In the genomic region with DNA sequence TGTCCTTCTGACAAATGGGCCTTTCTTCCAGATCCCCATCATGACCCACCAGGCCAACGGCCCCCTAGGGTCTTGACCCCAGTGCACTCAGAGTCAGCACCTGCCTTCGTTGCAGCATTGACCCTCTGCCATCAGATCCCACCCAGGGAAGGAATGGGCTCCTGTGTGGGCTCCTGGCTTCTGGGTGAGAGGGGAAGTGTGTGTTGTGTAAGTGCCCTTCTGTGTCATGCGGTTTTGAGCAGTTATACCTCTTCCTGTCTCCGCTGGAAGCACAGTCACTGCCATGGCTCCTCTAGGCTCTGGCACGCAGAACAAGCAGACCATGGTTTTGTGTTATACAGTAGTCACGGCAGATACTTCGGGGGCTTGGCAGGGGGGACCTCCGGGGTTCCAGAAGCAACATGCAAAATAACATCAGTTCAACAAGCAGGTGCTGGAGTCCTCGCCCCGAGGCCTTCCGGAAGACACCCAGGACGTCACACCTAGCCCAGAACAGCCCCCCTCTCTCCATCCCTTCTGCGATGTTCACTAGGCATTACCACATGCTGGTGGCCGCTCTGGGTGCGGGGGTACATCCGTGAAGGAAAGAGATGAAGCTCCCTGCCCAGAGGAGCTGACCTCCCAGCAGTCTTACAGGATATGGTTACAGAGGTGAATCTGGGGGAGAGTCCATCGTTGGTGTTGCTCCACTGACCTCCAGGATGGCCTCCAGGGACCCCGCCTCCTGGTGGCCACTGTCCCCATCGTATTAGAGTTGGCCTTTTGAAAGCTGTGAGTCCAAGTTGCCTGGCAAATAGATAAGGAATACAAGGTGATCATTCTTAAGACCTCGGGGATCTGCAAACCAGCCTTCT, we compare ENCODE assay signal across 8 cellular contexts. TPM values are rescaled to one million over a fixed set of nuclear protein-coding genes. Genes with fewer than 3 reads are reported as not detected.
DNase-seq lines count a peak whose midpoint lies in the region; ATAC-seq and TF ChIP-seq lines count a peak whose summit lies in the region.

No MANE protein-coding gene starts in this region.

- no peaks in the 10 kb centered on the region for H3K9me3 Mint-ChIP-seq in naive thymus-derived CD8-positive, alpha-beta T cell

- peaks cover 64% of the 10 kb centered on the region for H3K79me2 ChIP-seq in SU-DHL-6 (ENCODE audit: insufficient read depth, low read length)

- no peak for TF ChIP-seq CTCF in SU-DHL-6 (IDR thresholded peaks at IDR 0.05; ENCODE audit: insufficient read depth, low read length, poor library complexity, severe bottlenecking)

- H2AFZ ChIP-seq in SU-DHL-6 (ENCODE audit: low read depth, low read length, severe bottlenecking): no peak overlapping the region

- H3K36me3 Mint-ChIP-seq in naive thymus-derived CD8-positive, alpha-beta T cell: peaks cover 0 to 30% (median 5%) of the 10 kb centered on the region in 3 donors

- peak overlapping the region; percentile 83 for H3K9ac ChIP-seq in SU-DHL-6 (ENCODE audit: low read length)

- H3K27me3 Mint-ChIP-seq in naive thymus-derived CD8-positive, alpha-beta T cell: no peaks in the 10 kb centered on the region

- no peaks in the 10 kb centered on the region for H3K9me2 ChIP-seq in SU-DHL-6 (replicated peaks; ENCODE audit: insufficient read depth, low read length)

- H3K9me3 ChIP-seq in SU-DHL-6 (ENCODE audit: insufficient read depth, low read length): no peaks in the 10 kb centered on the region

- POLR2A ChIA-PET in naive thymus-derived CD8-positive, alpha-beta T cell (lab: Charles Lee): interaction anchor here (0.6 to 8.0 kb wide), 5 partner anchors 10 to 581 kb away, joined by 3 to 133 read pairs (median 5); partner anchors contain the start of gene NPHP4

- H3K4me3 Mint-ChIP-seq in naive thymus-derived CD8-positive, alpha-beta T cell: peak overlapping the region; percentile 85 to 99 (median 93)

- peak overlapping the region; percentile 69 for H3K4me3 ChIP-seq in SU-DHL-6 (ENCODE audit: insufficient read depth, low read length, poor library complexity, severe bottlenecking)

- H4K20me1 ChIP-seq in SU-DHL-6 (ENCODE audit: low read depth, low read length): no peaks in the 10 kb centered on the region; the same call in 1 of the 2 replicates

- peaks cover 47 to 77% (median 76%) of the 10 kb centered on the region in 4 donors for H3K4me1 Mint-ChIP-seq in naive thymus-derived CD8-positive, alpha-beta T cell

- H3K27ac Mint-ChIP-seq in naive thymus-derived CD8-positive, alpha-beta T cell: peak overlapping the region; percentile 79 to 99 (median 96)

- peak overlapping the region; percentile 86 for H3K4me2 ChIP-seq in SU-DHL-6 (ENCODE audit: low read depth, low read length, poor library complexity, severe bottlenecking)

- no peaks in the 10 kb centered on the region for H3K36me3 ChIP-seq in SU-DHL-6 (ENCODE audit: low read length)

- peak; percentile 24 for ATAC-seq in GM21723 (IDR thresholded peaks at IDR 0.05; ENCODE audit: unreplicated experiment)
- ATAC-seq in naive thymus-derived CD8-positive, alpha-beta T cell: peak; percentile 47 to 73
- no peak for ATAC-seq in GM19397 (IDR thresholded peaks at IDR 0.05; ENCODE audit: unreplicated experiment)

- peak; percentile 55 for DNase-seq in activated naive CD4-positive, alpha-beta T cell treated with anti-CD3 and anti-CD28 coated beads, Interleukin-2, amount 50 U/mL, for 16 hours
- peak in 9 of 10 donors; percentile 39 to 83 (median 74) for DNase-seq in naive thymus-derived CD8-positive, alpha-beta T cell
- DNase-seq in NCI-H1436 (lab: John Stamatoyannopoulos, UW) (no peak), NCI-H510A (lab: John Stamatoyannopoulos, UW) (no peak), HPDE6-E6E7 (ENCODE audit: extremely low spot score) (no peak)

- no peaks in the 10 kb centered on the region for H3F3A ChIP-seq in SU-DHL-6 (ENCODE audit: insufficient read depth)

- no peaks in the 10 kb centered on the region for H3K27me3 ChIP-seq in SU-DHL-6 (ENCODE audit: low read length)

- H3K27ac ChIP-seq in SU-DHL-6 (ENCODE audit: low read depth, low read length): peak overlapping the region; percentile 71

RNA-seq across cellular contexts. Expression of gene KCNAB2, which starts 17.4 kb away (rescaled TPM):
- total RNA-seq in naive thymus-derived CD8-positive, alpha-beta T cell: 100 to 1,000 TPM; 189 to 190 TPM
- 10 to 100 TPM; 17.8 to 46.6 (median 21.4) TPM for polyA plus RNA-seq in naive thymus-derived CD8-positive, alpha-beta T cell

RNA-seq across cellular contexts. Expression of gene NPHP4, which starts 36.0 kb away (rescaled TPM):
- total RNA-seq in naive thymus-derived CD8-positive, alpha-beta T cell: 1 to 10 TPM; 6.2 to 6.3 TPM
- polyA plus RNA-seq in naive thymus-derived CD8-positive, alpha-beta T cell: under 1 TPM; 0.14 to 0.97 (median 0.22) TPM

Comparison
In these comparisons a context has a peak if more than half of its experiments do, and no peak if none do; other contexts are left out.
1. DNase-seq: peak in activated naive CD4-positive, alpha-beta T cell treated with anti-CD3 and anti-CD28 coated beads, Interleukin-2, amount 50 U/mL, for 16 hours (single experiment) and naive thymus-derived CD8-positive, alpha-beta T cell (9 of 10); none in NCI-H1436 (single experiment), NCI-H510A (single experiment) and HPDE6-E6E7 (single experiment).